Comparison of ENCODE assay signal across 20 cellular contexts in the genomic region with DNA sequence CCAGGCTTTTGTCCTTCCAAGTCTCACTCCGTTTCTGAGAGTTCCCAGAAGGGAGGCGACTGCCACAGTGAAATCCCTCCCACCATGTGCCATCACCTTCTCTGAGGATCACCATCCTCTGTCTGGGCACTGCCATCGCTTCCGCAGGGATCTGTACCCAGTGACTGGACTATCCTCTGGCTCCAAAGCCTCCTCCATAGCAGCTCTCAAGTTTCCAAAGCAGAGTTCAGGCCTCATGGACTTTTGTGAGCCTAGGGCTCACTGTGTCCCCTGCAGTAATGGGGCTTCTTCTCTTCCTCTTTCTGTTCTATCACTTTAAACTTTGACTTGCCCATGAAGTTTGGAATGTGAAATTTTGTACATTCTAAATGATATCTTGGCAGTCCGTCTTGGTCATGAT.
DNase-seq lines count a peak whose midpoint lies in the region; ATAC-seq, FAIRE-seq and TF ChIP-seq lines count a peak whose summit lies in the region.
"Had no signal": no experiment of that assay in that cellular context is flagged by ENCODE, and none has a peak within 500 bp of the region (broad histone marks: within the 10 kb centered on the region; RNA-seq: fewer than 3 reads in every experiment).

No MANE protein-coding gene starts in this region.

- no peak for FAIRE-seq in A549 (lab: Jason Lieb, UNC)
- FAIRE-seq: GM12892, H54 had no signal

- in situ Hi-C loops in HAP-1 (cut with MboI; ENCODE audit: low sequenced_read_pairs): no loop called here

- peaks cover 4% of the 10 kb centered on the region for H3K9me3 Mint-ChIP-seq in activated T-helper 17 cell treated with anti-CD3 and anti-CD28 coated beads, Interleukin-2, amount 50 U/mL, for 72 hours
- peaks cover 10% of the 10 kb centered on the region for H3K9me3 Mint-ChIP-seq in nephron progenitor cell

- no peak for TF ChIP-seq CTCF in A549 (IDR thresholded peaks at IDR 0.05)
- no peak for TF ChIP-seq CTCF in esophagus muscularis mucosa (IDR thresholded peaks at IDR 0.05)
- TF ChIP-seq CTCF in nephron progenitor cell (IDR thresholded peaks at IDR 0.05): no peak

- intact Hi-C loops in esophagus muscularis mucosa (cut with DNase I): no loop called here

- H3K27ac Mint-ChIP-seq in activated T-helper 17 cell treated with anti-CD3 and anti-CD28 coated beads, Interleukin-2, amount 50 U/mL, for 72 hours: peak overlapping the region; percentile 7
- H3K27ac Mint-ChIP-seq in nephron progenitor cell: peak overlapping the region; percentile 20

- no peak for TF ChIP-seq RAD21 in A549 (conservative IDR thresholded peaks at IDR 0.05 in 1 of 2, IDR thresholded peaks at IDR 0.05 in 1 of 2)

- H3K36me3 ChIP-seq in esophagus muscularis mucosa (no peaks in the 10 kb centered on the region), HAP-1 (replicated peaks) (no peaks in the 10 kb centered on the region)

- no peak overlapping the region for H3K4me3 Mint-ChIP-seq in activated T-helper 17 cell treated with anti-CD3 and anti-CD28 coated beads, Interleukin-2, amount 50 U/mL, for 72 hours
- H3K4me3 Mint-ChIP-seq in nephron progenitor cell: no peak overlapping the region
- H3K4me3 Mint-ChIP-seq: CD4-positive, alpha-beta memory T cell had no signal

- no peak for TF ChIP-seq EP300 in A549 (IDR thresholded peaks at IDR 0.05)
- no peak for TF ChIP-seq EP300 in esophagus muscularis mucosa (IDR thresholded peaks at IDR 0.05)

- H3K4me1 ChIP-seq in A549 (no peaks in the 10 kb centered on the region), esophagus muscularis mucosa (no peaks in the 10 kb centered on the region), HAP-1 (no peaks in the 10 kb centered on the region)

- ATAC-seq in A549 (peak; percentile 24 to 43; a peak in 3 of 6 replicates), HG03469 (IDR thresholded peaks at IDR 0.05; ENCODE audit: unreplicated experiment) (no peak)
- ATAC-seq in activated T-helper 17 cell treated with anti-CD3 and anti-CD28 coated beads, Interleukin-2, amount 50 U/mL, for 72 hours (replicated peaks): no peak
- ATAC-seq: HCT116 had no signal

- POLR2A ChIA-PET in A549 (lab: Yijun Ruan, JAX): no interaction called here

- H3K4me3 ChIP-seq in A549 (no peak overlapping the region), esophagus muscularis mucosa (no peak overlapping the region), HAP-1 (no peak overlapping the region)

- H3K4me2 ChIP-seq in A549: no peak overlapping the region

- CTCF ChIA-PET in A549 (lab: Yijun Ruan, JAX): interaction anchor here (0.8 kb wide), 1 partner anchor 35 kb away, joined by 3 read pairs; no protein-coding TSS in a partner anchor

- peaks cover 4% of the 10 kb centered on the region for H3K27me3 Mint-ChIP-seq in activated T-helper 17 cell treated with anti-CD3 and anti-CD28 coated beads, Interleukin-2, amount 50 U/mL, for 72 hours
- H3K27me3 Mint-ChIP-seq in nephron progenitor cell (ENCODE audit: low read depth, poor library complexity): peaks cover 8% of the 10 kb centered on the region
- H3K27me3 Mint-ChIP-seq: CD4-positive, alpha-beta memory T cell had no signal

- no peaks in the 10 kb centered on the region for H3K4me1 Mint-ChIP-seq in activated T-helper 17 cell treated with anti-CD3 and anti-CD28 coated beads, Interleukin-2, amount 50 U/mL, for 72 hours
- peaks cover 10% of the 10 kb centered on the region for H3K4me1 Mint-ChIP-seq in nephron progenitor cell
- H3K4me1 Mint-ChIP-seq: CD4-positive, alpha-beta memory T cell had no signal

- no peaks in the 10 kb centered on the region for H3K9me3 ChIP-seq in A549
- H3K9me3 ChIP-seq in esophagus muscularis mucosa: no peaks in the 10 kb centered on the region
- H3K9me3 ChIP-seq in HAP-1: no peaks in the 10 kb centered on the region

- no peak overlapping the region for H3K27ac ChIP-seq in A549
- H3K27ac ChIP-seq in esophagus muscularis mucosa (replicated peaks in 1 of 4): no peak overlapping the region

- H3K36me3 Mint-ChIP-seq in activated T-helper 17 cell treated with anti-CD3 and anti-CD28 coated beads, Interleukin-2, amount 50 U/mL, for 72 hours (ENCODE audit: low read depth): no peaks in the 10 kb centered on the region
- peaks cover 5% of the 10 kb centered on the region for H3K36me3 Mint-ChIP-seq in nephron progenitor cell (ENCODE audit: low read depth)
- H3K36me3 Mint-ChIP-seq: CD4-positive, alpha-beta memory T cell had no signal

- TF ChIP-seq POLR2A in A549 (IDR thresholded peaks at IDR 0.05; ENCODE audit: low read length): no peak
- no peak for TF ChIP-seq POLR2A in esophagus muscularis mucosa (IDR thresholded peaks at IDR 0.05; ENCODE audit: low read depth)

- H3K27me3 ChIP-seq in esophagus muscularis mucosa (no peaks in the 10 kb centered on the region), HAP-1 (ENCODE audit: low read depth) (no peaks in the 10 kb centered on the region)

- WGBS in A549 (ENCODE audit: missing lambda C conversion rate): 72% methylated on average over 5 of the region's 5 CpGs
- 88% methylated on average over 5 of the region's 5 CpGs for WGBS in esophagus muscularis mucosa

- DNase-seq in A549 (ENCODE audit: low read depth in 1 of 2, low spot score in 1 of 2) (no peak), esophagus muscularis mucosa (ENCODE audit: extremely low spot score) (peak; percentile 62), nephron progenitor cell (no peak), glomerular visceral epithelial cell (ENCODE audit: extremely low spot score) (no peak), T-helper 9 cell (no peak), HAP-1 (ENCODE audit: low spot score in 2 of 2) (no peak)
- DNase-seq: 8988T; C1 segment of cervical spinal cord; Calu3; CD4-positive, alpha-beta memory T cell; COR-L47; DMS53; DMS79 treated with DMSO at 0.1 percent for 48 hours; GF-D8; GOT3 had no signal

TF ChIP-seq in A549, 52 proteins besides CTCF, POLR2A, EP300 and RAD21:
- TF ChIP-seq HOXA7 (CRISPR knock-in tag; IDR thresholded peaks at IDR 0.05) (no peak), SREBF2 (IDR thresholded peaks at IDR 0.05) (no peak), CBX2 (IDR thresholded peaks at IDR 0.05; ENCODE audit: borderline replicate concordance, low read depth) (no peak), MAZ (IDR thresholded peaks at IDR 0.05; ENCODE audit: borderline replicate concordance, low read depth, low read length) (no peak), MYC (IDR thresholded peaks at IDR 0.05; ENCODE audit: borderline replicate concordance, low read length) (no peak), MAFK (IDR thresholded peaks at IDR 0.05; ENCODE audit: partially characterized antibody) (no peak), JUN (IDR thresholded peaks at IDR 0.05) (no peak), ZSCAN20 (CRISPR knock-in tag; IDR thresholded peaks at IDR 0.05) (no peak), RFX5 (IDR thresholded peaks at IDR 0.05) (no peak), BHLHE40 (IDR thresholded peaks at IDR 0.05; ENCODE audit: low read depth, low read length) (no peak), EHMT2 (IDR thresholded peaks at IDR 0.05; ENCODE audit: low read depth) (no peak)
- TF ChIP-seq, protein P1, sequence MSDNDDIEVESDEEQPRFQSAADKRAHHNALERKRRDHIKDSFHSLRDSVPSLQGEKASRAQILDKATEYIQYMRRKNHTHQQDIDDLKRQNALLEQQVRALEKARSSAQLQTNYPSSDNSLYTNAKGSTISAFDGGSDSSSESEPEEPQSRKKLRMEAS (IDR thresholded peaks at IDR 0.05): no peak
- TF ChIP-seq, protein P2, sequence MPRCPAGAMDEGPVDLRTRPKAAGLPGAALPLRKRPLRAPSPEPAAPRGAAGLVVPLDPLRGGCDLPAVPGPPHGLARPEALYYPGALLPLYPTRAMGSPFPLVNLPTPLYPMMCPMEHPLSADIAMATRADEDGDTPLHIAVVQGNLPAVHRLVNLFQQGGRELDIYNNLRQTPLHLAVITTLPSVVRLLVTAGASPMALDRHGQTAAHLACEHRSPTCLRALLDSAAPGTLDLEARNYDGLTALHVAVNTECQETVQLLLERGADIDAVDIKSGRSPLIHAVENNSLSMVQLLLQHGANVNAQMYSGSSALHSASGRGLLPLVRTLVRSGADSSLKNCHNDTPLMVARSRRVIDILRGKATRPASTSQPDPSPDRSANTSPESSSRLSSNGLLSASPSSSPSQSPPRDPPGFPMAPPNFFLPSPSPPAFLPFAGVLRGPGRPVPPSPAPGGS (IDR thresholded peaks at IDR 0.05): no peak
- TF ChIP-seq, protein P3, sequence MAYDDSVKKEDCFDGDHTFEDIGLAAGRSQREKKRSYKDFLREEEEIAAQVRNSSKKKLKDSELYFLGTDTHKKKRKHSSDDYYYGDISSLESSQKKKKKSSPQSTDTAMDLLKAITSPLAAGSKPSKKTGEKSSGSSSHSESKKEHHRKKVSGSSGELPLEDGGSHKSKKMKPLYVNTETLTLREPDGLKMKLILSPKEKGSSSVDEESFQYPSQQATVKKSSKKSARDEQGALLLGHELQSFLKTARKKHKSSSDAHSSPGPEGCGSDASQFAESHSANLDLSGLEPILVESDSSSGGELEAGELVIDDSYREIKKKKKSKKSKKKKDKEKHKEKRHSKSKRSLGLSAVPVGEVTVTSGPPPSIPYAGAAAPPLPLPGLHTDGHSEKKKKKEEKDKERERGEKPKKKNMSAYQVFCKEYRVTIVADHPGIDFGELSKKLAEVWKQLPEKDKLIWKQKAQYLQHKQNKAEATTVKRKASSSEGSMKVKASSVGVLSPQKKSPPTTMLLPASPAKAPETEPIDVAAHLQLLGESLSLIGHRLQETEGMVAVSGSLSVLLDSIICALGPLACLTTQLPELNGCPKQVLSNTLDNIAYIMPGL (CRISPR knock-in tag; IDR thresholded peaks at IDR 0.05; ENCODE audit: borderline replicate concordance): no peak

Comparison
In these comparisons a context has a peak if more than half of its experiments do, and no peak if none do; other contexts are left out.
1. ATAC-seq: peak in A549 (2 of 2); none in activated T-helper 17 cell treated with anti-CD3 and anti-CD28 coated beads, Interleukin-2, amount 50 U/mL, for 72 hours (single experiment) and HG03469 (single experiment).